ENCODE assay signal across 6 cellular contexts in the genomic region with DNA sequence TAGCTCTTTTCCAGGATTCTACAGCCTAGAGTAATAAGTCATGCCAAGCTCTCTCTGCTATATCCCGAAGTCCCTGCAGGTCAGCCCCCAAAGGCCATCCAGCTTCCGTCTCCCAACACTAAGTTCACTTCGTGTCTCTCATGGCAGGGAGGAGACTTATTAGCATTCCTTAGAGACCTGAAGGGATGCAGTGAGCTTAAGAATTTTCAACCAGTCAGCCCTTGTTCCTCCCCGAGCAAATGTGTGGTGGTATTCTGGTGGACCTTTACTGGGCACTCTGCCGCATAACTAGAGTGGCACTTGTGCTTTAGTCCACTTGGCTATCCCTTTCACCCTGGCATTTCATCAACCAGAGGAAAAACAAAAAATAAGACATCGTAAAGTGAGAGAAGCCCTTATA. TPM values are rescaled to one million over a fixed set of nuclear protein-coding genes. Genes with fewer than 3 reads are reported as not detected.
"Had no signal": no experiment of that assay in that cellular context is flagged by ENCODE, and none has a peak within 500 bp of the region (broad histone marks: within the 10 kb centered on the region; RNA-seq: fewer than 3 reads in every experiment).

No MANE protein-coding gene starts in this region.

RNA-seq across cellular contexts. Expression of a gene that starts 19.0 kb away (rescaled TPM):
- total RNA-seq: GM23248, H4, H7, HT-29, IMR-90 had no signal
- polyA plus RNA-seq: GM23248, IMR-90, K562 had no signal

RNA-seq across cellular contexts. Expression of a gene that starts 49.4 kb away (rescaled TPM):
- total RNA-seq: GM23248, H4, H7, HT-29, IMR-90, K562 had no signal
- polyA plus RNA-seq: GM23248, IMR-90, K562 had no signal
